ENCODE assay signal across 18 cellular contexts in genomic region chr2:10517351-10518043, GRCh38.
"Had no signal": no experiment of that assay in that cellular context is flagged by ENCODE, and none has a peak within 500 bp of the region (broad histone marks: within the 10 kb centered on the region; RNA-seq: fewer than 3 reads in every experiment).

No MANE protein-coding gene starts in this region.

- H3K4me3 Mint-ChIP-seq: activated CD4-positive, alpha-beta T cell treated with anti-CD3 and anti-CD28 coated beads, Interleukin-2, amount 10 ng/mL, durations not matched to agents 24 days and 14 days; activated CD8-positive, alpha-beta T cell treated with anti-CD3 and anti-CD28 coated beads for 36 hours; activated naive CD4-positive, alpha-beta T cell treated with anti-CD3 and anti-CD28 coated beads for 36 hours; activated T-helper 17 cell treated with anti-CD3 and anti-CD28 coated beads, Interleukin-2, amount 50 U/mL, for 72 hours; effector memory CD8-positive, alpha-beta T cell; naive thymus-derived CD4-positive, alpha-beta T cell; neural progenitor cell; stimulated activated naive B cell treated with anti-CD40 and anti-IgM and Interleukin-4, amounts not matched to agents 10 μg/mL and 1 μg/mL and 100 μg/mL, for 72 hours had no signal

- ATAC-seq: activated CD8-positive, alpha-beta T cell treated with anti-CD3 and anti-CD28 coated beads for 36 hours; body of pancreas; effector memory CD8-positive, alpha-beta T cell; left lobe of liver; naive thymus-derived CD4-positive, alpha-beta T cell; psoas muscle; right cardiac atrium; stimulated activated naive B cell treated with anti-CD40 and anti-IgM and Interleukin-4, amounts not matched to agents 10 μg/mL and 1 μg/mL and 100 μg/mL, for 72 hours had no signal

- H3K4me1 Mint-ChIP-seq: activated CD4-positive, alpha-beta T cell treated with anti-CD3 and anti-CD28 coated beads, Interleukin-2, amount 10 ng/mL, durations not matched to agents 24 days and 14 days; activated T-helper 17 cell treated with anti-CD3 and anti-CD28 coated beads, Interleukin-2, amount 50 U/mL, for 72 hours; stimulated activated naive B cell treated with anti-CD40 and anti-IgM and Interleukin-4, amounts not matched to agents 10 μg/mL and 1 μg/mL and 100 μg/mL, for 72 hours had no signal

- H3K4me1 ChIP-seq: body of pancreas, neural progenitor cell, psoas muscle had no signal

- H3K9ac ChIP-seq: neural progenitor cell had no signal

- H3K4me3 ChIP-seq: body of pancreas, hepatocyte, neural progenitor cell, ovary, psoas muscle had no signal

- H3K9me3 ChIP-seq: ovary had no signal

- H3K27me3 ChIP-seq: body of pancreas, hepatocyte, neural progenitor cell, ovary had no signal

- H3K27ac Mint-ChIP-seq: activated CD4-positive, alpha-beta T cell treated with anti-CD3 and anti-CD28 coated beads, Interleukin-2, amount 10 ng/mL, durations not matched to agents 24 days and 14 days; activated CD8-positive, alpha-beta T cell treated with anti-CD3 and anti-CD28 coated beads for 36 hours; activated naive CD4-positive, alpha-beta T cell treated with anti-CD3 and anti-CD28 coated beads for 36 hours; activated T-helper 17 cell treated with anti-CD3 and anti-CD28 coated beads, Interleukin-2, amount 50 U/mL, for 72 hours; effector memory CD8-positive, alpha-beta T cell; neural progenitor cell; stimulated activated naive B cell treated with anti-CD40 and anti-IgM and Interleukin-4, amounts not matched to agents 10 μg/mL and 1 μg/mL and 100 μg/mL, for 72 hours had no signal

- H3K27me3 Mint-ChIP-seq: activated CD4-positive, alpha-beta T cell treated with anti-CD3 and anti-CD28 coated beads, Interleukin-2, amount 10 ng/mL, durations not matched to agents 24 days and 14 days; activated CD8-positive, alpha-beta T cell treated with anti-CD3 and anti-CD28 coated beads for 36 hours; activated T-helper 17 cell treated with anti-CD3 and anti-CD28 coated beads, Interleukin-2, amount 50 U/mL, for 72 hours had no signal

- H3K79me2 ChIP-seq: hepatocyte had no signal

- DNase-seq: activated CD4-positive, alpha-beta T cell treated with anti-CD3 and anti-CD28 coated beads, Interleukin-2, amount 10 ng/mL, durations not matched to agents 24 days and 14 days; activated CD4-positive, CD25-positive, alpha-beta regulatory T cell; activated CD8-positive, alpha-beta T cell treated with anti-CD3 and anti-CD28 coated beads for 36 hours; activated naive CD4-positive, alpha-beta T cell treated with anti-CD3 and anti-CD28 coated beads for 36 hours; body of pancreas; caudate nucleus; effector memory CD8-positive, alpha-beta T cell; foreskin fibroblast; naive thymus-derived CD4-positive, alpha-beta T cell; ovary; psoas muscle; right cardiac atrium; stimulated activated naive B cell treated with anti-CD40 and anti-IgM and Interleukin-4, amounts not matched to agents 10 μg/mL and 1 μg/mL and 100 μg/mL, for 72 hours; T1000 had no signal

- H3K36me3 ChIP-seq: neural progenitor cell, ovary had no signal

- H3K4me2 ChIP-seq: hepatocyte, neural progenitor cell had no signal

- H3K27ac ChIP-seq: body of pancreas, hepatocyte, neural progenitor cell, ovary, psoas muscle had no signal

- H3K36me3 Mint-ChIP-seq: neural progenitor cell had no signal

- H2AFZ ChIP-seq: hepatocyte, neural progenitor cell had no signal
